Comparison of ENCODE assay signal across 20 cellular contexts in the genomic region with DNA sequence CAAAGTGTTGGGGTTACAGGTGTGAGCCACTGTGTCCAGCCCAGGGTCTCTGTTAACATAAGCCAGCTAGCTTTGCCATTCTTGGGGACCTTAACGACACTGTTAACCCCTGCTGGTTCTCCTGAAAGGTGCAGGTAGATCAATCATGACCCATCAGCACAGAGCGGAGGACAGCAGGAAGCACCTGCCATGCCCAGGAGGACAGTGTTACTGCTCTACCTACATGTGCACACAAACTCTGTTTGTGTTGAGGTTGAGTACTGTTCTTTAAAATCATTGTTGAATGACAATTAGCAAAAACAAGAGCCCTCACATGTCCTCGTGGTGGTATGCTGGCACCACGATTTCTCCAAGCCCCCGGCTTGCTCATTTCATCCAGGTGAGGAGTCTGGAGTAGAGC.
DNase-seq lines count a peak whose midpoint lies in the region; ATAC-seq, FAIRE-seq and TF ChIP-seq lines count a peak whose summit lies in the region.
"Had no signal": no experiment of that assay in that cellular context is flagged by ENCODE, and none has a peak within 500 bp of the region (broad histone marks: within the 10 kb centered on the region; RNA-seq: fewer than 3 reads in every experiment).

No MANE protein-coding gene starts in this region.

- intact Hi-C loops in esophagus muscularis mucosa (cut with DNase I): no loop called here
- intact Hi-C loops in mucosa of descending colon (cut with DNase I, micrococcal nuclease): no loop called here

- H3K4me1 ChIP-seq in BLaER1 (peaks cover 80% of the 10 kb centered on the region), esophagus muscularis mucosa (peaks cover 5 to 15% (median 8%) of the 10 kb centered on the region in 4 donors), mucosa of descending colon (ENCODE audit: low read depth) (peaks cover under 1% of the 10 kb centered on the region)

- FAIRE-seq in GM18507 (lab: Jason Lieb, UNC): peak; percentile 5

- TF ChIP-seq CTCF in esophagus muscularis mucosa (IDR thresholded peaks at IDR 0.05) (no peak), mucosa of descending colon (IDR thresholded peaks at IDR 0.05) (no peak)

- no peak overlapping the region for H3K9ac ChIP-seq in BLaER1
- H3K9ac ChIP-seq: SK-N-SH had no signal

- no peak for ATAC-seq in mucosa of descending colon
- ATAC-seq: GM23338, HCT116 had no signal

- TF ChIP-seq POLR2A in esophagus muscularis mucosa (IDR thresholded peaks at IDR 0.05; ENCODE audit: low read depth): no peak

- no peak for TF ChIP-seq EP300 in esophagus muscularis mucosa (IDR thresholded peaks at IDR 0.05)

- peak overlapping the region; percentile 64 for H3K4me2 ChIP-seq in BLaER1
- H3K4me2 ChIP-seq: GM23338, SK-N-SH had no signal

- H3K4me3 ChIP-seq in BLaER1 (no peak overlapping the region), esophagus muscularis mucosa (no peak overlapping the region), mucosa of descending colon (no peak overlapping the region)
- H3K4me3 ChIP-seq: GM23338 had no signal

- peaks cover 9% of the 10 kb centered on the region; the same call in 1 of the 2 replicates for H4K20me1 ChIP-seq in BLaER1

- WGBS in esophagus muscularis mucosa: no CpG with 5 or more reads among the region's 5 CpGs

- peaks cover 20% of the 10 kb centered on the region for H3K36me3 ChIP-seq in BLaER1
- no peaks in the 10 kb centered on the region for H3K36me3 ChIP-seq in esophagus muscularis mucosa
- no peaks in the 10 kb centered on the region for H3K36me3 ChIP-seq in mucosa of descending colon (ENCODE audit: low read depth)

- H3K27me3 ChIP-seq in BLaER1: no peaks in the 10 kb centered on the region
- H3K27me3 ChIP-seq in esophagus muscularis mucosa: no peaks in the 10 kb centered on the region

- peak; percentile 19 for DNase-seq in NCI-H2029 treated with DMSO at 0.1 percent for 48 hours (lab: John Stamatoyannopoulos, UW)
- no peak for DNase-seq in NCI-H2029 (lab: John Stamatoyannopoulos, UW)
- DNase-seq in GM18507 (ENCODE audit: extremely low spot score, insufficient read length, low read depth): no peak
- peak; percentile 68 for DNase-seq in esophagus muscularis mucosa (ENCODE audit: extremely low spot score)
- DNase-seq in amygdala (lab: John Stamatoyannopoulos, UW): no peak
- DNase-seq in NCI-H2107 (lab: John Stamatoyannopoulos, UW): no peak
- DNase-seq in mucosa of descending colon: no peak
- DNase-seq: AML-193; CD4-positive, CD25-positive, alpha-beta regulatory T cell; NCI-H1417; NCI-H187; NCI-H2171; NCI-H446; RPMI8226; SHP77 treated with DMSO at 0.1 percent for 48 hours; SK-N-SH had no signal

- H3K9me3 ChIP-seq in BLaER1 (peaks cover 11% of the 10 kb centered on the region; the same call in 1 of the 2 replicates), esophagus muscularis mucosa (no peaks in the 10 kb centered on the region), mucosa of descending colon (no peaks in the 10 kb centered on the region)
- H3K9me3 ChIP-seq: SK-N-SH had no signal

- H3K27ac ChIP-seq in BLaER1: peak overlapping the region; percentile 28; the same call in 1 of the 2 replicates
- no peak overlapping the region for H3K27ac ChIP-seq in esophagus muscularis mucosa (replicated peaks in 1 of 4)
- H3K27ac ChIP-seq: 22Rv1 had no signal

Comparison
In these comparisons a context has a peak if more than half of its experiments do, and no peak if none do; other contexts are left out.
1. DNase-seq: peak in NCI-H2029 treated with DMSO at 0.1 percent for 48 hours (single experiment) and esophagus muscularis mucosa (single experiment); none in NCI-H2029 (single experiment), GM18507 (single experiment), amygdala (0 of 56), NCI-H2107 (single experiment) and mucosa of descending colon (0 of 3).